29 cellular contexts compared by ENCODE assay signal in genomic region chr10:45204954-45205775, GRCh38.
"Had no signal": no experiment of that assay in that cellular context is flagged by ENCODE, and none has a peak within 500 bp of the region (broad histone marks: within the 10 kb centered on the region; RNA-seq: fewer than 3 reads in every experiment).

No MANE protein-coding gene starts in this region.

- ATAC-seq: activated CD4-positive, CD25-positive, alpha-beta regulatory T cell treated with anti-CD3 and anti-CD28 coated beads, Interleukin-2, amount 50 U/mL, for 24 hours; activated CD8-positive, alpha-beta memory T cell treated with anti-CD3 and anti-CD28 coated beads, Interleukin-2, amount 10 ng/mL, durations not matched to agents 7 days and 5 days; activated CD8-positive, alpha-beta T cell treated with anti-CD3 and anti-CD28 coated beads, Interleukin-2, amount 10 ng/mL, durations not matched to agents 7 days and 5 days; activated naive CD4-positive, alpha-beta T cell treated with anti-CD3 and anti-CD28 coated beads, Interleukin-2, amount 50 U/mL, for 72 hours; esophagus mucosa; T-helper 17 cell had no signal

- DNase-seq: activated B cell treated with CpG ODN at 0.5 μM for 24 hours; activated CD4-positive, alpha-beta memory T cell treated with anti-CD3 and anti-CD28 coated beads for 36 hours; activated CD4-positive, alpha-beta T cell treated with anti-CD3 and anti-CD28 coated beads, Interleukin-2, amount 10 ng/mL, durations not matched to agents 24 days and 14 days; activated CD8-positive, alpha-beta memory T cell treated with anti-CD3 and anti-CD28 coated beads, Interleukin-2, amount 10 ng/mL, durations not matched to agents 7 days and 5 days; activated CD8-positive, alpha-beta memory T cell treated with anti-CD3 and anti-CD28 coated beads, Interleukin-2, amount 50 U/mL, for 4 hours; activated CD8-positive, alpha-beta T cell treated with anti-CD3 and anti-CD28 coated beads, Interleukin-2, amount 10 ng/mL, durations not matched to agents 7 days and 5 days; activated effector memory CD4-positive, alpha-beta T cell treated with anti-CD3 and anti-CD28 coated beads, Interleukin-2, amount 50 U/mL, for 16 hours; activated naive CD4-positive, alpha-beta T cell; activated naive CD4-positive, alpha-beta T cell treated with anti-CD3 and anti-CD28 coated beads, Interleukin-2, amount 10 ng/mL, durations not matched to agents 7 days and 5 days; activated naive CD8-positive, alpha-beta T cell treated with anti-CD3 and anti-CD28 coated beads, Interleukin-2, amount 10 ng/mL, durations not matched to agents 7 days and 5 days; activated T-cell treated with anti-CD3 and anti-CD28 coated beads, Interleukin-2, amount 50 U/mL, for 1 hour; activated T-cell treated with anti-CD3 and anti-CD28 coated beads, Interleukin-2, amount 50 U/mL, for 48 hours; brain microvascular endothelial cell; dorsolateral prefrontal cortex; effector memory CD4-positive, alpha-beta T cell; endodermal cell; foreskin fibroblast; glutamatergic neuron; T-helper 1 cell; T-helper 17 cell; T1000 had no signal

- H3K27ac Mint-ChIP-seq: activated B cell treated with CpG ODN at 0.5 μM for 24 hours; activated CD4-positive, alpha-beta memory T cell treated with anti-CD3 and anti-CD28 coated beads for 36 hours; activated CD4-positive, alpha-beta T cell treated with anti-CD3 and anti-CD28 coated beads, Interleukin-2, amount 10 ng/mL, durations not matched to agents 24 days and 14 days; activated CD8-positive, alpha-beta memory T cell treated with anti-CD3 and anti-CD28 coated beads, Interleukin-2, amount 10 ng/mL, durations not matched to agents 7 days and 5 days; activated CD8-positive, alpha-beta T cell treated with anti-CD3 and anti-CD28 coated beads, Interleukin-2, amount 10 ng/mL, durations not matched to agents 7 days and 5 days; activated naive CD4-positive, alpha-beta T cell treated with anti-CD3 and anti-CD28 coated beads, Interleukin-2, amount 10 ng/mL, durations not matched to agents 7 days and 5 days; activated naive CD4-positive, alpha-beta T cell treated with anti-CD3 and anti-CD28 coated beads, Interleukin-2, amount 50 U/mL, for 72 hours; activated naive CD8-positive, alpha-beta T cell treated with anti-CD3 and anti-CD28 coated beads, Interleukin-2, amount 10 ng/mL, durations not matched to agents 7 days and 5 days; activated T-helper 1 cell treated with anti-CD3 and anti-CD28 coated beads, Interleukin-12 subunit alpha, Interleukin-12 subunit beta, Interleukin-2, Interleukin-4 antibody, amounts not matched to agents 30 ng/mL and 10 ng/mL and 1 ng/mL, durations not matched to agents 14 hours and 24 hours and 36 hours; activated T-helper 2 cell treated with anti-CD3 and anti-CD28 coated beads, Interferon-gamma antibody, Interleukin-2, Interleukin-4, amounts not matched to agents 10 μg/mL and 5 μg/mL and 100 μg/mL, durations not matched to agents 14 hours and 24 hours and 36 hours; dendritic cell treated with granulocyte-macrophage colony-stimulating factor and Interleukin-4, amounts not matched to agents 40 ng/mL and 50 ng/mL, for 4 days; endodermal cell; T-helper 17 cell; T-helper 2 cell treated with Interferon-gamma antibody and Interleukin-4, amounts not matched to agents 5 μg/mL and 100 μg/mL, for 36 hours had no signal

- H3K36me3 Mint-ChIP-seq: activated CD4-positive, alpha-beta memory T cell treated with anti-CD3 and anti-CD28 coated beads for 36 hours; activated CD8-positive, alpha-beta memory T cell treated with anti-CD3 and anti-CD28 coated beads, Interleukin-2, amount 10 ng/mL, durations not matched to agents 7 days and 5 days; activated naive CD4-positive, alpha-beta T cell treated with anti-CD3 and anti-CD28 coated beads, Interleukin-2, amount 10 ng/mL, durations not matched to agents 7 days and 5 days had no signal

- H3K4me1 Mint-ChIP-seq: activated B cell treated with CpG ODN at 0.5 μM for 24 hours; activated CD4-positive, alpha-beta T cell treated with anti-CD3 and anti-CD28 coated beads, Interleukin-2, amount 10 ng/mL, durations not matched to agents 24 days and 14 days; activated CD8-positive, alpha-beta memory T cell treated with anti-CD3 and anti-CD28 coated beads, Interleukin-2, amount 10 ng/mL, durations not matched to agents 7 days and 5 days; activated naive CD4-positive, alpha-beta T cell treated with anti-CD3 and anti-CD28 coated beads, Interleukin-2, amount 10 ng/mL, durations not matched to agents 7 days and 5 days; activated naive CD8-positive, alpha-beta T cell treated with anti-CD3 and anti-CD28 coated beads, Interleukin-2, amount 10 ng/mL, durations not matched to agents 7 days and 5 days; central memory CD8-positive, alpha-beta T cell; T-helper 17 cell had no signal

- H3K4me3 Mint-ChIP-seq: activated B cell treated with CpG ODN at 0.5 μM for 24 hours; activated CD4-positive, alpha-beta memory T cell treated with anti-CD3 and anti-CD28 coated beads for 36 hours; activated CD4-positive, alpha-beta T cell treated with anti-CD3 and anti-CD28 coated beads, Interleukin-2, amount 10 ng/mL, durations not matched to agents 24 days and 14 days; activated CD8-positive, alpha-beta memory T cell treated with anti-CD3 and anti-CD28 coated beads, Interleukin-2, amount 10 ng/mL, durations not matched to agents 7 days and 5 days; activated CD8-positive, alpha-beta T cell treated with anti-CD3 and anti-CD28 coated beads, Interleukin-2, amount 10 ng/mL, durations not matched to agents 7 days and 5 days; activated naive CD4-positive, alpha-beta T cell treated with anti-CD3 and anti-CD28 coated beads, Interleukin-2, amount 10 ng/mL, durations not matched to agents 7 days and 5 days; activated naive CD8-positive, alpha-beta T cell treated with anti-CD3 and anti-CD28 coated beads, Interleukin-2, amount 10 ng/mL, durations not matched to agents 7 days and 5 days; activated T-helper 1 cell treated with anti-CD3 and anti-CD28 coated beads, Interleukin-12 subunit alpha, Interleukin-12 subunit beta, Interleukin-2, Interleukin-4 antibody, amounts not matched to agents 30 ng/mL and 10 ng/mL and 1 ng/mL, durations not matched to agents 14 hours and 24 hours and 36 hours; central memory CD8-positive, alpha-beta T cell; dendritic cell treated with granulocyte-macrophage colony-stimulating factor and Interleukin-4, amounts not matched to agents 40 ng/mL and 50 ng/mL, for 4 days; endodermal cell; T-helper 17 cell; T-helper 2 cell treated with Interferon-gamma antibody and Interleukin-4, amounts not matched to agents 5 μg/mL and 100 μg/mL, for 36 hours had no signal

- H3K9me3 Mint-ChIP-seq: activated CD4-positive, alpha-beta memory T cell treated with anti-CD3 and anti-CD28 coated beads for 36 hours; activated CD4-positive, alpha-beta T cell treated with anti-CD3 and anti-CD28 coated beads, Interleukin-2, amount 10 ng/mL, durations not matched to agents 24 days and 14 days; activated T-helper 1 cell treated with anti-CD3 and anti-CD28 coated beads, Interleukin-12 subunit alpha, Interleukin-12 subunit beta, Interleukin-2, Interleukin-4 antibody, amounts not matched to agents 30 ng/mL and 10 ng/mL and 1 ng/mL, durations not matched to agents 14 hours and 24 hours and 36 hours; activated T-helper 2 cell treated with anti-CD3 and anti-CD28 coated beads, Interferon-gamma antibody, Interleukin-2, Interleukin-4, amounts not matched to agents 10 μg/mL and 5 μg/mL and 100 μg/mL, durations not matched to agents 14 hours and 24 hours and 36 hours; central memory CD8-positive, alpha-beta T cell; T-helper 2 cell treated with Interferon-gamma antibody and Interleukin-4, amounts not matched to agents 5 μg/mL and 100 μg/mL, for 36 hours had no signal
